Comparison of ENCODE assay signal across 8 cellular contexts in genomic region chr12:21657336-21658077, GRCh38. TPM values are rescaled to one million over a fixed set of nuclear protein-coding genes. Genes with fewer than 3 reads are reported as not detected.
DNase-seq lines count a peak whose midpoint lies in the region; ATAC-seq lines count a peak whose summit lies in the region.

TSS of gene LDHB (minus strand) at chr12:21657842. CDS start at chr12:21654671, 3,171 bp downstream.

- H3K27me3 Mint-ChIP-seq in CD4-positive, alpha-beta memory T cell = no peaks in the 10 kb centered on the region

- no peaks in the 10 kb centered on the region for H3K27me3 ChIP-seq in CD4-positive, alpha-beta memory T cell (ENCODE audit: insufficient read depth, low read length)
- H3K27me3 ChIP-seq in effector memory CD4-positive, alpha-beta T cell (replicated peaks; ENCODE audit: control insufficient read depth, insufficient read depth, low read length, poor library complexity, severe bottlenecking) = no peaks in the 10 kb centered on the region
- no peaks in the 10 kb centered on the region for H3K27me3 ChIP-seq in mesenchymal stem cell (ENCODE audit: control insufficient read depth in 1 of 2, insufficient read depth in 1 of 2, low read length in 2 of 2)

- peak within 1 kb of the TSS; percentile 95 for H2BK5ac ChIP-seq in mesenchymal stem cell (ENCODE audit: low read depth, low read length, poor library complexity, severe bottlenecking)

- no peak within 1 kb of the TSS for H2BK120ac ChIP-seq in mesenchymal stem cell (ENCODE audit: low read depth, low read length)

- peak within 1 kb of the TSS; percentile 33 for H2BK15ac ChIP-seq in mesenchymal stem cell (ENCODE audit: low read depth, poor library complexity, severe bottlenecking)

- H3K27ac Mint-ChIP-seq in CD4-positive, alpha-beta memory T cell = peak within 1 kb of the TSS; percentile 94 to 99 (median 98)

- H3K4me3 ChIP-seq in CD4-positive, alpha-beta memory T cell (ENCODE audit: low read length in 2 of 2) = peak within 1 kb of the TSS; percentile 85 to 89
- peak within 1 kb of the TSS; percentile 84 for H3K4me3 ChIP-seq in effector memory CD4-positive, alpha-beta T cell (ENCODE audit: insufficient read depth, low read depth, low read length, poor library complexity, severe bottlenecking)
- H3K4me3 ChIP-seq in mesenchymal stem cell (ENCODE audit: insufficient read depth in 1 of 2, low read depth in 1 of 2, low read length in 2 of 2) = peak within 1 kb of the TSS; percentile 94 to 96

- H3K79me1 ChIP-seq in mesenchymal stem cell (replicated peaks; ENCODE audit: low read length, poor library complexity, severe bottlenecking) = peaks cover 3% of the 10 kb centered on the region

- H3K14ac ChIP-seq in mesenchymal stem cell (ENCODE audit: low read length in 2 of 2) = peak within 1 kb of the TSS; percentile 67 to 72

- peaks cover 23% of the 10 kb centered on the region for H3K36me3 ChIP-seq in CD4-positive, alpha-beta memory T cell (ENCODE audit: insufficient read depth, low read length)
- peaks cover 17% of the 10 kb centered on the region for H3K36me3 ChIP-seq in effector memory CD4-positive, alpha-beta T cell (ENCODE audit: control insufficient read depth, insufficient read depth, low read length)
- peaks cover 5 to 21% of the 10 kb centered on the region in 2 experiments for H3K36me3 ChIP-seq in mesenchymal stem cell (ENCODE audit: control insufficient read depth in 1 of 2, insufficient read depth in 2 of 2, low read depth in 1 of 2, low read length in 2 of 2)

- peaks cover 30 to 53% of the 10 kb centered on the region in 2 donors for H3K36me3 Mint-ChIP-seq in CD4-positive, alpha-beta memory T cell

- intact Hi-C loops in CD4-positive, alpha-beta memory T cell (cut with micrococcal nuclease) = loop anchor here (1.0 to 5.0 kb wide), 7 partner anchors 19 to 887 kb away; partner anchors contain the start of genes C2CD5, GOLT1B, PYROXD1 and RECQL

- POLR2A ChIA-PET in CD4-positive, alpha-beta memory T cell (lab: Charles Lee; ENCODE audit: partially characterized antibody) = interaction anchor here (0.6 to 11.5 kb wide), 33 partner anchors 9 to 887 kb away, joined by 3 to 245 read pairs (median 6); partner anchors contain the start of genes C2CD5, CMAS, GOLT1B and GYS2

- no peaks in the 10 kb centered on the region for H3K9me3 ChIP-seq in CD4-positive, alpha-beta memory T cell (ENCODE audit: control insufficient read depth in 1 of 2, low read length in 2 of 2)
- H3K9me3 ChIP-seq in effector memory CD4-positive, alpha-beta T cell (ENCODE audit: control insufficient read depth, low read length) = no peaks in the 10 kb centered on the region
- no peaks in the 10 kb centered on the region for H3K9me3 ChIP-seq in mesenchymal stem cell (ENCODE audit: control insufficient read depth, low read length)

- peaks cover 59% of the 10 kb centered on the region for H3K4me1 ChIP-seq in CD4-positive, alpha-beta memory T cell (ENCODE audit: insufficient read depth, low read length)
- H3K4me1 ChIP-seq in effector memory CD4-positive, alpha-beta T cell (ENCODE audit: control insufficient read depth, insufficient read depth, low read length, poor library complexity, severe bottlenecking) = peaks cover 34% of the 10 kb centered on the region
- peaks cover 2% of the 10 kb centered on the region for H3K4me1 ChIP-seq in mesenchymal stem cell (ENCODE audit: control insufficient read depth, insufficient read depth, low read depth, low read length)

- under 1% methylated on average over 39 of the region's 41 CpGs for WGBS in mesenchymal stem cell

- H3K4me1 Mint-ChIP-seq in CD4-positive, alpha-beta memory T cell = peaks cover 33 to 84% (median 51%) of the 10 kb centered on the region in 4 donors

- peak within 1 kb of the TSS; percentile 91 for H2AFZ ChIP-seq in mesenchymal stem cell (ENCODE audit: low read depth, low read length)

- peak within 1 kb of the TSS; percentile 40 for H4K8ac ChIP-seq in mesenchymal stem cell (ENCODE audit: low read length)

- peak; percentile 88 to 97 (median 90) for DNase-seq in CD4-positive, alpha-beta memory T cell
- DNase-seq in HK-2 (ENCODE audit: unreplicated experiment) (peak; percentile 93), mesenchymal stem cell (peak; percentile 98)
- DNase-seq in NK-92 treated with Interleukin-12 subunit alpha and Interleukin-12 subunit beta, amount 100 ng/mL, for 24 hours (lab: John Stamatoyannopoulos, UW) = peak; percentile 69
- DNase-seq in activated CD8-positive, alpha-beta memory T cell treated with anti-CD3 and anti-CD28 coated beads for 24 hours = peak; percentile 95
- peak; percentile 75 to 90 (median 87) for DNase-seq in effector memory CD4-positive, alpha-beta T cell
- peak; percentile 87 for DNase-seq in stimulated activated CD8-positive, alpha-beta memory T cell treated with anti-CD3 and anti-CD28 coated beads, Interleukin-12 subunit alpha, Interleukin-12 subunit beta, amount 100 ng/mL, for 4 hours (ENCODE audit: low read depth)

- CTCF ChIA-PET in CD4-positive, alpha-beta memory T cell (lab: Charles Lee; ENCODE audit: partially characterized antibody) = interaction anchor here (0.8 to 3.3 kb wide), 7 partner anchors 14 to 49 kb away, joined by 4 to 32 read pairs (median 6); no protein-coding TSS in a partner anchor

- peak within 1 kb of the TSS; percentile 97 for H3K9ac ChIP-seq in mesenchymal stem cell (ENCODE audit: low read length)

- H2AK5ac ChIP-seq in mesenchymal stem cell (ENCODE audit: low read length, severe bottlenecking) = peak within 1 kb of the TSS; percentile 64

- peak within 1 kb of the TSS in 1 of 2 experiments; percentile 45 for H2BK12ac ChIP-seq in mesenchymal stem cell (ENCODE audit: low read length in 2 of 2)

- H3K4me3 Mint-ChIP-seq in CD4-positive, alpha-beta memory T cell = peak within 1 kb of the TSS; percentile 93 to 100 (median 100)

- no peaks in the 10 kb centered on the region for H3K9me3 Mint-ChIP-seq in CD4-positive, alpha-beta memory T cell

- H3K4me2 ChIP-seq in mesenchymal stem cell (ENCODE audit: low read length, poor library complexity, severe bottlenecking) = peak within 1 kb of the TSS; percentile 68

- H3K18ac ChIP-seq in mesenchymal stem cell (ENCODE audit: low read depth in 1 of 2, low read length in 2 of 2) = peak within 1 kb of the TSS; percentile 96 to 98

- peak within 1 kb of the TSS; percentile 85 to 88 for H3K4ac ChIP-seq in mesenchymal stem cell (ENCODE audit: low read depth in 1 of 2, low read length in 2 of 2)

- H4K91ac ChIP-seq in mesenchymal stem cell (ENCODE audit: low read length) = peak within 1 kb of the TSS; percentile 96

- H3K23ac ChIP-seq in mesenchymal stem cell (ENCODE audit: low read length in 2 of 2) = peak within 1 kb of the TSS in 1 of 2 experiments; percentile 93

- peak within 1 kb of the TSS; percentile 71 for H3K27ac ChIP-seq in CD4-positive, alpha-beta memory T cell (ENCODE audit: low read depth, low read length)
- H3K27ac ChIP-seq in effector memory CD4-positive, alpha-beta T cell (ENCODE audit: insufficient read depth, low read length, poor library complexity, severe bottlenecking) = peak within 1 kb of the TSS; percentile 77
- peak within 1 kb of the TSS; percentile 85 for H3K27ac ChIP-seq in mesenchymal stem cell (ENCODE audit: low read length, poor library complexity, severe bottlenecking)

- peak; percentile 94 for ATAC-seq in GM19452 (IDR thresholded peaks at IDR 0.05; ENCODE audit: unreplicated experiment)

RNA-seq across cellular contexts. Expression of gene LDHB, which starts in this region (rescaled TPM):
- 1,000 to 10,000 TPM; 1,100 to 1,180 TPM for total RNA-seq in CD4-positive, alpha-beta memory T cell
- polyA plus RNA-seq in CD4-positive, alpha-beta memory T cell = 1,000 to 10,000 TPM; 2,006 to 2,555 TPM
- 433 TPM for polyA plus RNA-seq in mesenchymal stem cell (2013, experiment 1 of 2)
- polyA plus RNA-seq in mesenchymal stem cell (2013, experiment 2 of 2) = 458 TPM

Comparison
In these comparisons a context has a peak if more than half of its experiments do, and no peak if none do; other contexts are left out.
1. Peak in every context shown above with its lines: DNase-seq, ATAC-seq, H3K4me3 ChIP-seq and H3K27ac ChIP-seq.